7 cellular contexts compared by ENCODE assay signal in genomic region chr7:143381427-143382125, GRCh38. TPM values are rescaled to one million over a fixed set of nuclear protein-coding genes. Genes with fewer than 3 reads are reported as not detected.
A peak's percentile ranks its signal among the peaks of the same experiment; 100 is the strongest.
DNase-seq lines count a peak whose midpoint lies in the region; ATAC-seq and TF ChIP-seq lines count a peak whose summit lies in the region.

No MANE protein-coding gene starts in this region.

- no peak for TF ChIP-seq CTCF in GM13976 (IDR thresholded peaks at IDR 0.05; ENCODE audit: borderline replicate concordance, control extremely low read depth, extremely low read depth, insufficient read depth, missing control alignments)
- no peak for TF ChIP-seq CTCF in GM23338 (conservative IDR thresholded peaks at IDR 0.05; ENCODE audit: low read depth in 2 of 2)

- DNase-seq in GM13976 (ENCODE audit: low spot score) = peak; percentile 68
- no peak for DNase-seq in GM23338 (ENCODE audit: low spot score)
- DNase-seq in Karpas-422 = peak; percentile 60
- DNase-seq in sciatic nerve (ENCODE audit: low spot score) = peak; percentile 89
- no peak for DNase-seq in KBM-7

- H3K4me3 ChIP-seq in GM23338 = peak overlapping the region; percentile 99
- H3K4me3 ChIP-seq in Karpas-422 (ENCODE audit: low read length) = peak overlapping the region; percentile 83
- H3K4me3 ChIP-seq in iPS-15b (ENCODE audit: low read depth, low read length) = peak overlapping the region; percentile 88

- H3K27me3 Mint-ChIP-seq in GM23338 (ENCODE audit: insufficient read depth, low read depth, poor library complexity) = peaks cover 4% of the 10 kb centered on the region

- peak overlapping the region; percentile 95 for H3K4me2 ChIP-seq in GM23338
- peak overlapping the region; percentile 89 for H3K4me2 ChIP-seq in Karpas-422 (ENCODE audit: low read depth, low read length, poor library complexity, severe bottlenecking)

- H4K20me1 ChIP-seq in GM23338 (replicated peaks; ENCODE audit: insufficient read depth) = peaks cover 31% of the 10 kb centered on the region
- no peaks in the 10 kb centered on the region for H4K20me1 ChIP-seq in Karpas-422 (ENCODE audit: insufficient read depth, low read depth, low read length)

- H3K9me2 ChIP-seq in GM23338 (ENCODE audit: insufficient read depth) (no peaks in the 10 kb centered on the region), Karpas-422 (replicated peaks; ENCODE audit: insufficient read depth, low read length) (no peaks in the 10 kb centered on the region)

- peaks cover 29% of the 10 kb centered on the region for H3K4me1 ChIP-seq in GM23338 (ENCODE audit: insufficient read depth)
- peaks cover 9% of the 10 kb centered on the region for H3K4me1 ChIP-seq in Karpas-422 (ENCODE audit: low read length)
- peaks cover 11% of the 10 kb centered on the region for H3K4me1 ChIP-seq in iPS-15b (ENCODE audit: control insufficient read depth, insufficient read depth, low read length)

- peak overlapping the region; percentile 74 for H3K4me3 Mint-ChIP-seq in GM23338

- H3K9me3 ChIP-seq in Karpas-422 (ENCODE audit: low read length) (no peaks in the 10 kb centered on the region), iPS-15b (ENCODE audit: control insufficient read depth, insufficient read depth, low read length) (no peaks in the 10 kb centered on the region)

- intact Hi-C loops in sciatic nerve (cut with DNase I) = no loop called here

- in situ Hi-C loops in GM13976 (cut with MboI; ENCODE audit: low sequenced_read_pairs, unreplicated experiment) (no loop called here), KBM-7 (cut with MboI; ENCODE audit: low pct_unique_long_range_greater_than_20kb, low sequenced_read_pairs) (no loop called here)

- H3K27ac ChIP-seq in GM23338 (ENCODE audit: low read depth) (peak overlapping the region; percentile 63), Karpas-422 (ENCODE audit: low read length) (no peak overlapping the region), angular gyrus (ENCODE audit: low read depth, low read length) (peak overlapping the region; percentile 96)

- ATAC-seq in GM23338 = peak; percentile 1
- ATAC-seq in sciatic nerve = peak; percentile 8

- peaks cover 20% of the 10 kb centered on the region; the same call in 1 of the 2 replicates for H3F3A ChIP-seq in GM23338 (replicated peaks; ENCODE audit: low read depth)

- H2AFZ ChIP-seq in GM23338 (no peak overlapping the region), Karpas-422 (ENCODE audit: low read length) (peak overlapping the region; percentile 82; the same call in 1 of the 2 replicates)

- H3K27me3 ChIP-seq in GM23338 (ENCODE audit: insufficient read depth) = no peaks in the 10 kb centered on the region
- H3K27me3 ChIP-seq in Karpas-422 (ENCODE audit: low read length) = no peaks in the 10 kb centered on the region
- no peaks in the 10 kb centered on the region for H3K27me3 ChIP-seq in iPS-15b (ENCODE audit: control insufficient read depth, insufficient read depth, low read length)

- H3K27ac Mint-ChIP-seq in GM23338 = 0 out of 2 replicates have a peak overlapping the region, but pooled peaks have one; percentile 8

- H3K9ac ChIP-seq in Karpas-422 (ENCODE audit: low read length) = peak overlapping the region; percentile 85
- peak overlapping the region; percentile 88 for H3K9ac ChIP-seq in iPS-15b (ENCODE audit: low read depth, low read length)

- no peaks in the 10 kb centered on the region for H3K9me3 Mint-ChIP-seq in GM23338

- H3K4me1 Mint-ChIP-seq in GM23338 = peaks cover 27% of the 10 kb centered on the region

- H3K36me3 Mint-ChIP-seq in GM23338 (ENCODE audit: low read depth) = peaks cover 11% of the 10 kb centered on the region; the same call in 2 of the 3 replicates

- peaks cover 58% of the 10 kb centered on the region for H3K79me2 ChIP-seq in GM23338 (replicated peaks; ENCODE audit: insufficient read depth)
- no peaks in the 10 kb centered on the region for H3K79me2 ChIP-seq in Karpas-422 (ENCODE audit: low read length)

- H3K36me3 ChIP-seq in GM23338 (ENCODE audit: insufficient read depth) = peaks cover 7% of the 10 kb centered on the region; the same call in 1 of the 2 replicates
- no peaks in the 10 kb centered on the region for H3K36me3 ChIP-seq in Karpas-422 (ENCODE audit: insufficient read depth, low read length)
- H3K36me3 ChIP-seq in iPS-15b (ENCODE audit: control insufficient read depth, insufficient read depth, low read length) = peaks cover 24% of the 10 kb centered on the region

TF ChIP-seq in GM23338, 12 proteins besides CTCF, POLR2A, EP300 and RAD21 (continues in another document):
- TF ChIP-seq ZNF462 (CRISPR knock-in tag; IDR thresholded peaks at IDR 0.05) (no peak), EZH2phosphoT487 (IDR thresholded peaks at IDR 0.05; ENCODE audit: unreplicated experiment) (no peak), ETS1 (IDR thresholded peaks at IDR 0.05) (no peak)

RNA-seq across cellular contexts. Expression of gene ZYX, which starts 0.4 kb away (rescaled TPM):
- total RNA-seq in GM23338 (2014; rRNA removed; shearing (Covaris generic)) = 132 and 141 TPM in 2 replicates
- polyA plus RNA-seq in GM23338 (2016; fragmentation: Nextera tagmentation; extraction: Ambion mirVana) = 108 and 111 TPM in 2 replicates
- total RNA-seq in Karpas-422 (2014; rRNA removed; shearing (Covaris generic); ENCODE audit: low replicate concordance) = 9.2 and 12.0 TPM in 2 replicates
- total RNA-seq in sciatic nerve = 178 TPM

RNA-seq across cellular contexts. Expression of gene FAM131B, which starts 19.1 kb away (rescaled TPM):
- 28.8 and 30.2 TPM in 2 replicates for total RNA-seq in GM23338 (2014; rRNA removed; shearing (Covaris generic))
- 4.7 and 5.4 TPM in 2 replicates for polyA plus RNA-seq in GM23338 (2016; fragmentation: Nextera tagmentation; extraction: Ambion mirVana)
- total RNA-seq in Karpas-422 (2014; rRNA removed; shearing (Covaris generic); ENCODE audit: low replicate concordance) = 0.11 TPM in 1 of 2 replicates, not detected in the other
- total RNA-seq in sciatic nerve = 2.6 TPM

RNA-seq across cellular contexts. Expression of gene EPHA1, which starts 27.1 kb away (rescaled TPM):
- total RNA-seq in GM23338 (2014; rRNA removed; shearing (Covaris generic)) = 119 and 154 TPM in 2 replicates
- 60.7 and 66.1 TPM in 2 replicates for polyA plus RNA-seq in GM23338 (2016; fragmentation: Nextera tagmentation; extraction: Ambion mirVana)
- not detected in 2 replicates for total RNA-seq in Karpas-422 (2014; rRNA removed; shearing (Covaris generic); ENCODE audit: low replicate concordance)
- 0.22 TPM for total RNA-seq in sciatic nerve

Comparison
In these comparisons a context has a peak if more than half of its experiments do, and no peak if none do; other contexts are left out.
1. DNase-seq: peak in GM13976 (single experiment), Karpas-422 (single experiment) and sciatic nerve (single experiment); none in GM23338 (single experiment) and KBM-7 (single experiment).
2. RNA of gene ZYX, which starts 0.4 kb away (total RNA-seq): 178 TPM in sciatic nerve (single experiment) and 132 to 141 TPM in GM23338; 9.2 to 12.0 TPM in Karpas-422; every median in the first group is over 10 times any median in the second.
3. RNA of gene EPHA1, which starts 27.1 kb away (total RNA-seq): 119 to 154 TPM in GM23338; 0.22 TPM in sciatic nerve (single experiment) and not detected in Karpas-422; every median in the first group is over 10 times any median in the second.
4. Peak in every context shown above with its lines, with median percentiles within 50 percentile points of each other: H3K4me3 ChIP-seq.